10 cellular contexts compared by ENCODE assay signal in the genomic region with DNA sequence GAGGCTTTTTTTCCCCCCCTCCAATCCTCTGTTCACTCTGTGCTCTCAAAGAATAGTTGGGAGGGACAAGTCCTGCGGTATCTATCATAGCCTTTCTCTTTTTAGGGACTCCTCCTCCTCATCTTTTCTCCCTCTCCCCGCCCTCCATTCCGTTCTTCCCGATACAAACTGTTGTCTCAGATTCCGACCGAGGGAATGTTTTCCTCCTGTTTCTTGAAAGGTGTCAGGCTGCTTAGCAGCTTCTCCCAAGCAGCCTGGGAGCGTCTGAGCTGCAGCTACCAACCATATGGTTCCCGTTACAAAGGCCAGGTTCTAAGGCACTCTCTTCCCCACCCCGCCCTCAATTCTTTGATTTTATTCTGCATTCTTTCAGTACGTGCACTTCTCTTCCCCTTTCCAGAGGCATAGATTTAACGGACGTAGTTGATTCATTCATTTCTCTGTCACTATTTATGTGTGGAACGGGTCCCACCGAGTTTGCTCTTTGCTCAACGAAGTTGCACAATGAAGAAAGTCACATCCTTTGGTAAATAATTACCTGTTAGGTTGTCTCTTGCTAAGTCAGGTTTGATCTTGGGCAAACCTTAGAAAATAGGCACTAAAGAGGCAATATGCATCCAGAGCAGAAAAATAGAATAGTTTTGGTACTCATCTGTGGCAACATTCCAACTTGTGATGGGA. TPM values are rescaled to one million over a fixed set of nuclear protein-coding genes. Genes with fewer than 3 reads are reported as not detected.
DNase-seq lines count a peak whose midpoint lies in the region; ATAC-seq and TF ChIP-seq lines count a peak whose summit lies in the region.
"Had no signal": no experiment of that assay in that cellular context is flagged by ENCODE, and none has a peak within 500 bp of the region (broad histone marks: within the 10 kb centered on the region; RNA-seq: fewer than 3 reads in every experiment).

No MANE protein-coding gene starts in this region.

- H3K36me3 ChIP-seq in SK-N-MC (ENCODE audit: insufficient read depth, low read length) (no peaks in the 10 kb centered on the region), rectal smooth muscle tissue (ENCODE audit: control insufficient read depth, insufficient read depth, low read length) (no peaks in the 10 kb centered on the region)
- no peaks in the 10 kb centered on the region for H3K36me3 ChIP-seq in CD4-positive, alpha-beta memory T cell (ENCODE audit: insufficient read depth, low read length)

- no peaks in the 10 kb centered on the region for H3K36me3 Mint-ChIP-seq in glutamatergic neuron (ENCODE audit: unreplicated experiment)
- no peaks in the 10 kb centered on the region for H3K36me3 Mint-ChIP-seq in CD4-positive, alpha-beta memory T cell
- H3K36me3 Mint-ChIP-seq: memory B cell had no signal

- H3K9me3 Mint-ChIP-seq in glutamatergic neuron (ENCODE audit: unreplicated experiment), result peaks cover 17% of the 10 kb centered on the region
- peaks cover 0 to 20% (median 3%) of the 10 kb centered on the region in 8 donors for H3K9me3 Mint-ChIP-seq in CD4-positive, alpha-beta memory T cell
- H3K9me3 Mint-ChIP-seq: memory B cell had no signal

- DNase-seq in GM04504 (ENCODE audit: low read depth) (peak; percentile 4), SK-N-MC (ENCODE audit: low read depth, low spot score) (no peak), glutamatergic neuron (peak; percentile 16), NCI-H2107 (lab: John Stamatoyannopoulos, UW) (no peak)
- no peak for DNase-seq in activated CD8-positive, alpha-beta memory T cell treated with anti-CD3 and anti-CD28 coated beads, Interleukin-2, amount 50 U/mL, for 48 hours
- DNase-seq in CD4-positive, alpha-beta memory T cell, result no peak
- DNase-seq: T-helper 17 cell had no signal

- peaks cover 7% of the 10 kb centered on the region for H3K27me3 Mint-ChIP-seq in glutamatergic neuron (ENCODE audit: unreplicated experiment)
- peaks cover 16 to 26% of the 10 kb centered on the region in 2 donors for H3K27me3 Mint-ChIP-seq in CD4-positive, alpha-beta memory T cell

- H3K4me1 Mint-ChIP-seq in glutamatergic neuron (ENCODE audit: low read depth, unreplicated experiment), result peaks cover 38% of the 10 kb centered on the region
- peaks cover 0 to 16% (median 3%) of the 10 kb centered on the region in 4 donors for H3K4me1 Mint-ChIP-seq in CD4-positive, alpha-beta memory T cell
- H3K4me1 Mint-ChIP-seq: T-helper 17 cell had no signal

- peaks cover 7% of the 10 kb centered on the region for H3K27me3 ChIP-seq in rectal smooth muscle tissue (ENCODE audit: control insufficient read depth, insufficient read depth, low read length)
- no peaks in the 10 kb centered on the region for H3K27me3 ChIP-seq in CD4-positive, alpha-beta memory T cell (ENCODE audit: insufficient read depth, low read length)

- no peak overlapping the region for H3K9ac ChIP-seq in SK-N-MC (ENCODE audit: insufficient read length)
- H3K9ac ChIP-seq in rectal smooth muscle tissue (ENCODE audit: low read length), result no peak overlapping the region

- intact Hi-C loops in CD4-positive, alpha-beta memory T cell (cut with micrococcal nuclease), result no loop called here

- CTCF ChIA-PET in CD4-positive, alpha-beta memory T cell (lab: Charles Lee; ENCODE audit: partially characterized antibody), result no interaction called here

- no peaks in the 10 kb centered on the region for H3K4me1 ChIP-seq in rectal smooth muscle tissue (ENCODE audit: control insufficient read depth, insufficient read depth, low read length)
- no peaks in the 10 kb centered on the region for H3K4me1 ChIP-seq in CD4-positive, alpha-beta memory T cell (ENCODE audit: insufficient read depth, low read length)

- peak overlapping the region; percentile 86 for H3K27ac Mint-ChIP-seq in glutamatergic neuron (ENCODE audit: unreplicated experiment)
- H3K27ac Mint-ChIP-seq in CD4-positive, alpha-beta memory T cell, result no peak overlapping the region
- H3K27ac Mint-ChIP-seq: memory B cell, T-helper 17 cell had no signal

- H3K4me3 ChIP-seq in SK-N-MC (peak overlapping the region; percentile 81), rectal smooth muscle tissue (ENCODE audit: low read length) (peak overlapping the region; percentile 69)
- no peak overlapping the region for H3K4me3 ChIP-seq in CD4-positive, alpha-beta memory T cell (ENCODE audit: low read length in 2 of 2)

- no peaks in the 10 kb centered on the region for H3K9me3 ChIP-seq in SK-N-MC (ENCODE audit: low read depth, low read length)
- H3K9me3 ChIP-seq in CD4-positive, alpha-beta memory T cell (ENCODE audit: control insufficient read depth in 1 of 2, low read length in 2 of 2), result no peaks in the 10 kb centered on the region

- ATAC-seq in GM18511 (IDR thresholded peaks at IDR 0.05; ENCODE audit: unreplicated experiment), result no peak
- ATAC-seq: T-helper 17 cell had no signal

- H3K4me3 Mint-ChIP-seq in glutamatergic neuron (ENCODE audit: unreplicated experiment), result peak overlapping the region; percentile 96
- H3K4me3 Mint-ChIP-seq in CD4-positive, alpha-beta memory T cell, result peak overlapping the region in 1 of 8 donors; percentile 33
- H3K4me3 Mint-ChIP-seq: memory B cell, T-helper 17 cell had no signal

- TF ChIP-seq CTCF in glutamatergic neuron (IDR thresholded peaks at IDR 0.05; ENCODE audit: partially characterized antibody, unreplicated experiment), result no peak

- POLR2A ChIA-PET in CD4-positive, alpha-beta memory T cell (lab: Charles Lee; ENCODE audit: partially characterized antibody), result no interaction called here

- H3K27ac ChIP-seq in SK-N-MC (no peak overlapping the region), rectal smooth muscle tissue (ENCODE audit: low read depth, low read length) (peak overlapping the region; percentile 41)
- H3K27ac ChIP-seq in CD4-positive, alpha-beta memory T cell (ENCODE audit: low read depth, low read length), result no peak overlapping the region

RNA-seq across cellular contexts. Expression of a gene that starts 2.8 kb away (rescaled TPM):
- total RNA-seq in glutamatergic neuron (ENCODE audit: unreplicated experiment), result 71.2 TPM
- total RNA-seq in CD4-positive, alpha-beta memory T cell, result not detected
- polyA plus RNA-seq in CD4-positive, alpha-beta memory T cell, result not detected
- total RNA-seq: T-helper 17 cell had no signal

Comparison
In these comparisons a context has a peak if more than half of its experiments do, and no peak if none do; other contexts are left out.
1. DNase-seq: peak in GM04504 (single experiment) and glutamatergic neuron (single experiment); none in SK-N-MC (single experiment), NCI-H2107 (single experiment), activated CD8-positive, alpha-beta memory T cell treated with anti-CD3 and anti-CD28 coated beads, Interleukin-2, amount 50 U/mL, for 48 hours (single experiment) and CD4-positive, alpha-beta memory T cell (0 of 5).
2. H3K4me3 ChIP-seq: peak in SK-N-MC (single experiment) and rectal smooth muscle tissue (single experiment); none in CD4-positive, alpha-beta memory T cell (0 of 2).
3. RNA of a gene that starts 2.8 kb away (total RNA-seq): 71.2 TPM in glutamatergic neuron (single experiment); not detected in CD4-positive, alpha-beta memory T cell; every median in the first group is over 10 times any median in the second.